ENCODE assay signal across 33 cellular contexts in genomic region chr14:52778702-52779101, GRCh38.
"Had no signal": no experiment of that assay in that cellular context is flagged by ENCODE, and none has a peak within 500 bp of the region (broad histone marks: within the 10 kb centered on the region; RNA-seq: fewer than 3 reads in every experiment).

No MANE protein-coding gene starts in this region.

- H3K4me1 Mint-ChIP-seq: activated B cell treated with CpG ODN at 0.5 μM for 24 hours, T-helper 17 cell had no signal

- H3K9me3 Mint-ChIP-seq: activated B cell treated with CpG ODN at 0.5 μM for 24 hours; activated CD8-positive, alpha-beta T cell treated with anti-CD3 and anti-CD28 coated beads for 36 hours; activated naive CD4-positive, alpha-beta T cell treated with anti-CD3 and anti-CD28 coated beads for 36 hours; activated naive CD4-positive, alpha-beta T cell treated with anti-CD3 and anti-CD28 coated beads, Interleukin-2, amount 50 U/mL, for 24 hours; activated naive CD8-positive, alpha-beta T cell treated with anti-CD3 and anti-CD28 coated beads for 36 hours; activated naive CD8-positive, alpha-beta T cell treated with anti-CD3 and anti-CD28 coated beads, Interleukin-2, amount 50 U/mL, for 24 hours; activated T-cell treated with anti-CD3 and anti-CD28 coated beads, Interleukin-2, amount 50 U/mL, for 4 hours; activated T-helper 2 cell treated with anti-CD3 and anti-CD28 coated beads, Interferon-gamma antibody, Interleukin-2, Interleukin-4, amounts not matched to agents 10 μg/mL and 5 μg/mL and 100 μg/mL, durations not matched to agents 14 hours and 24 hours and 36 hours; T-helper 2 cell treated with Interferon-gamma antibody and Interleukin-4, amounts not matched to agents 5 μg/mL and 100 μg/mL, for 36 hours had no signal

- H3K9me3 ChIP-seq: adrenal gland, body of pancreas, colonic mucosa had no signal

- H3K4me1 ChIP-seq: adrenal gland, colonic mucosa had no signal

- DNase-seq: activated B cell treated with CpG ODN at 0.5 μM for 24 hours; activated CD4-positive, alpha-beta T cell treated with anti-CD3 and anti-CD28 coated beads for 48 hours; activated CD4-positive, alpha-beta T cell treated with anti-CD3 and anti-CD28 coated beads, Interleukin-2, amount 50 U/mL, for 1 hour; activated CD4-positive, alpha-beta T cell treated with anti-CD3 and anti-CD28 coated beads, Interleukin-2, amount 50 U/mL, for 48 hours; activated CD8-positive, alpha-beta memory T cell treated with anti-CD3 and anti-CD28 coated beads for 24 hours; activated CD8-positive, alpha-beta T cell treated with anti-CD3 and anti-CD28 coated beads for 36 hours; activated effector memory CD4-positive, alpha-beta T cell treated with anti-CD3 and anti-CD28 coated beads, Interleukin-2, amount 50 U/mL, for 16 hours; activated naive CD4-positive, alpha-beta T cell treated with anti-CD3 and anti-CD28 coated beads for 36 hours; activated naive CD8-positive, alpha-beta T cell treated with anti-CD3 and anti-CD28 coated beads for 36 hours; activated naive CD8-positive, alpha-beta T cell treated with anti-CD3 and anti-CD28 coated beads, Interleukin-2, amount 50 U/mL, for 24 hours; activated T-cell treated with anti-CD3 and anti-CD28 coated beads, Interleukin-2, amount 50 U/mL, for 4 hours; amygdala; aorta; body of pancreas; central memory CD4-positive, alpha-beta T cell; cerebellar nuclear complex; colonic mucosa; effector CD8-positive, alpha-beta T cell; foreskin fibroblast; head of caudate nucleus; T-helper 17 cell; T1000; WERI-Rb-1 had no signal

- H3K27ac Mint-ChIP-seq: activated B cell treated with CpG ODN at 0.5 μM for 24 hours; activated CD8-positive, alpha-beta T cell treated with anti-CD3 and anti-CD28 coated beads for 36 hours; activated naive CD4-positive, alpha-beta T cell treated with anti-CD3 and anti-CD28 coated beads for 36 hours; activated naive CD4-positive, alpha-beta T cell treated with anti-CD3 and anti-CD28 coated beads, Interleukin-2, amount 50 U/mL, for 24 hours; activated naive CD8-positive, alpha-beta T cell treated with anti-CD3 and anti-CD28 coated beads for 36 hours; activated naive CD8-positive, alpha-beta T cell treated with anti-CD3 and anti-CD28 coated beads, Interleukin-2, amount 50 U/mL, for 24 hours; activated T-helper 2 cell treated with anti-CD3 and anti-CD28 coated beads, Interferon-gamma antibody, Interleukin-2, Interleukin-4, amounts not matched to agents 10 μg/mL and 5 μg/mL and 100 μg/mL, durations not matched to agents 14 hours and 24 hours and 36 hours; T-helper 17 cell; T-helper 2 cell treated with Interferon-gamma antibody and Interleukin-4, amounts not matched to agents 5 μg/mL and 100 μg/mL, for 36 hours had no signal

- H3K27me3 ChIP-seq: adrenal gland, body of pancreas, cardiac muscle cell, colonic mucosa had no signal

- H3K4me3 ChIP-seq: adrenal gland, body of pancreas, cardiac muscle cell, colonic mucosa had no signal

- H3K27me3 Mint-ChIP-seq: activated B cell treated with CpG ODN at 0.5 μM for 24 hours; activated CD8-positive, alpha-beta T cell treated with anti-CD3 and anti-CD28 coated beads for 36 hours; activated naive CD4-positive, alpha-beta T cell treated with anti-CD3 and anti-CD28 coated beads, Interleukin-2, amount 50 U/mL, for 24 hours; activated naive CD8-positive, alpha-beta T cell treated with anti-CD3 and anti-CD28 coated beads for 36 hours; activated naive CD8-positive, alpha-beta T cell treated with anti-CD3 and anti-CD28 coated beads, Interleukin-2, amount 50 U/mL, for 24 hours; T-helper 17 cell had no signal

- FAIRE-seq: endometrium, endothelial cell of umbilical vein, frontal cortex had no signal

- H3K4me3 Mint-ChIP-seq: activated B cell treated with CpG ODN at 0.5 μM for 24 hours; activated CD8-positive, alpha-beta T cell treated with anti-CD3 and anti-CD28 coated beads for 36 hours; activated naive CD4-positive, alpha-beta T cell treated with anti-CD3 and anti-CD28 coated beads for 36 hours; activated naive CD4-positive, alpha-beta T cell treated with anti-CD3 and anti-CD28 coated beads, Interleukin-2, amount 50 U/mL, for 24 hours; activated naive CD8-positive, alpha-beta T cell treated with anti-CD3 and anti-CD28 coated beads for 36 hours; activated naive CD8-positive, alpha-beta T cell treated with anti-CD3 and anti-CD28 coated beads, Interleukin-2, amount 50 U/mL, for 24 hours; activated T-cell treated with anti-CD3 and anti-CD28 coated beads, Interleukin-2, amount 50 U/mL, for 4 hours; T-helper 17 cell; T-helper 2 cell treated with Interferon-gamma antibody and Interleukin-4, amounts not matched to agents 5 μg/mL and 100 μg/mL, for 36 hours had no signal

- H3K27ac ChIP-seq: adrenal gland, body of pancreas, cardiac muscle cell, colonic mucosa, WERI-Rb-1 had no signal

- ATAC-seq: activated CD4-positive, CD25-positive, alpha-beta regulatory T cell treated with anti-CD3 and anti-CD28 coated beads, Interleukin-2, amount 50 U/mL, for 24 hours; activated CD8-positive, alpha-beta T cell treated with anti-CD3 and anti-CD28 coated beads for 36 hours; activated naive CD8-positive, alpha-beta T cell treated with anti-CD3 and anti-CD28 coated beads, Interleukin-2, amount 50 U/mL, for 24 hours; activated T-cell treated with anti-CD3 and anti-CD28 coated beads, Interleukin-2, amount 50 U/mL, for 4 hours; body of pancreas; esophagus mucosa; T-helper 17 cell had no signal
